10 cellular contexts compared by ENCODE assay signal in genomic region chr17:81388091-81388611, GRCh38. TPM values are rescaled to one million over a fixed set of nuclear protein-coding genes. Genes with fewer than 3 reads are reported as not detected.
DNase-seq lines count a peak whose midpoint lies in the region; ATAC-seq and TF ChIP-seq lines count a peak whose summit lies in the region.
"Had no signal": no experiment of that assay in that cellular context is flagged by ENCODE, and none has a peak within 500 bp of the region (broad histone marks: within the 10 kb centered on the region; RNA-seq: fewer than 3 reads in every experiment).

No MANE protein-coding gene starts in this region.

- H3K36me3 ChIP-seq in IMR-90 (ENCODE audit: control insufficient read depth, insufficient read depth, low read length), result 0 out of 2 replicates have a peak, but pooled peaks cover 1% of the 10 kb centered on the region

- CTCF ChIA-PET in IMR-90 (lab: Yijun Ruan, JAX), result no interaction called here

- 0 out of 2 replicates have a peak overlapping the region, but pooled peaks have one; percentile 78 for H2BK120ac ChIP-seq in IMR-90 (ENCODE audit: low read depth, low read length)

- intact Hi-C loops in IMR-90 (cut with micrococcal nuclease), result no loop called here
- intact Hi-C loops in dendritic cell treated with granulocyte-macrophage colony-stimulating factor and Interleukin-4, amounts not matched to agents 40 ng/mL and 50 ng/mL, for 4 days (cut with micrococcal nuclease), result no loop called here

- H3K27ac ChIP-seq in 22Rv1 (peak overlapping the region; percentile 100), IMR-90 (ENCODE audit: insufficient read depth, low read length) (0 out of 2 replicates have a peak overlapping the region, but pooled peaks have one; percentile 1)

- H4K5ac ChIP-seq in IMR-90 (ENCODE audit: low read depth, low read length), result no peak overlapping the region; the same call in 1 of the 2 replicates

- no peak overlapping the region for H2BK20ac ChIP-seq in IMR-90 (ENCODE audit: low read depth, low read length)

- H3K18ac ChIP-seq in IMR-90 (ENCODE audit: low read depth, low read length), result no peak overlapping the region

- peaks cover 22% of the 10 kb centered on the region for H3K36me3 Mint-ChIP-seq in dendritic cell treated with granulocyte-macrophage colony-stimulating factor and Interleukin-4, amounts not matched to agents 40 ng/mL and 50 ng/mL, for 4 days (ENCODE audit: low read depth)
- no peaks in the 10 kb centered on the region for H3K36me3 Mint-ChIP-seq in naive thymus-derived CD8-positive, alpha-beta T cell

- H3K9me3 Mint-ChIP-seq in dendritic cell treated with granulocyte-macrophage colony-stimulating factor and Interleukin-4, amounts not matched to agents 40 ng/mL and 50 ng/mL, for 4 days, result no peaks in the 10 kb centered on the region
- no peaks in the 10 kb centered on the region for H3K9me3 Mint-ChIP-seq in naive thymus-derived CD8-positive, alpha-beta T cell

- no peak overlapping the region; the same call in 2 of the 3 replicates for H2BK15ac ChIP-seq in IMR-90 (ENCODE audit: low read depth, low read length)

- H3K4ac ChIP-seq in IMR-90 (ENCODE audit: low read depth, low read length), result peak overlapping the region; percentile 64

- no peak overlapping the region for H3K14ac ChIP-seq in IMR-90 (replicated peaks; ENCODE audit: low read depth, low read length)

- no peak overlapping the region; the same call in 1 of the 2 replicates for H2AK5ac ChIP-seq in IMR-90 (ENCODE audit: low read depth, low read length)

- POLR2A ChIA-PET in IMR-90 (lab: Charles Lee; ENCODE audit: unreplicated experiment), result no interaction called here
- POLR2A ChIA-PET in naive thymus-derived CD8-positive, alpha-beta T cell (lab: Charles Lee), result no interaction called here

- no peak overlapping the region for H2AFZ ChIP-seq in IMR-90 (replicated peaks; ENCODE audit: low read length, poor library complexity)

- peak overlapping the region; percentile 77 to 91; a peak in 2 of 4 replicates for H4K8ac ChIP-seq in IMR-90 (ENCODE audit: low read depth in 2 of 2, low read length in 2 of 2)

- H3K9me1 ChIP-seq in IMR-90 (ENCODE audit: insufficient read depth, low read length), result peaks cover 6% of the 10 kb centered on the region; the same call in 1 of the 2 replicates

- no peaks in the 10 kb centered on the region for H3K27me3 ChIP-seq in IMR-90 (ENCODE audit: control insufficient read depth, insufficient read depth, low read length)

- peak overlapping the region; percentile 54 for H3K23ac ChIP-seq in IMR-90 (ENCODE audit: low read depth, low read length)

- no TSS peak for BruUV-seq in IMR-90 (replicated peaks; lab: Mats Ljungman, UMichigan)

- TF ChIP-seq RAD21 in IMR-90 (IDR thresholded peaks at IDR 0.05; ENCODE audit: low read length), result no peak

- no peak overlapping the region for H2BK5ac ChIP-seq in IMR-90 (ENCODE audit: low read depth, low read length, poor library complexity, severe bottlenecking)

- ATAC-seq in IMR-90 (ENCODE audit: low read depth) (no peak), HG02884 (IDR thresholded peaks at IDR 0.05; ENCODE audit: unreplicated experiment) (no peak), GM21529 (IDR thresholded peaks at IDR 0.05; ENCODE audit: unreplicated experiment) (no peak)
- no peak for ATAC-seq in naive thymus-derived CD8-positive, alpha-beta T cell

- no peak for TF ChIP-seq CTCF in 22Rv1 (IDR thresholded peaks at IDR 0.05)
- no peak for TF ChIP-seq CTCF in IMR-90 (conservative IDR thresholded peaks at IDR 0.05; ENCODE audit: low read depth, low read length)

- H3K27ac Mint-ChIP-seq in dendritic cell treated with granulocyte-macrophage colony-stimulating factor and Interleukin-4, amounts not matched to agents 40 ng/mL and 50 ng/mL, for 4 days, result peak overlapping the region; percentile 86
- H3K27ac Mint-ChIP-seq in naive thymus-derived CD8-positive, alpha-beta T cell, result no peak overlapping the region

- no peaks in the 10 kb centered on the region for H3K9me3 ChIP-seq in IMR-90 (ENCODE audit: control insufficient read depth, insufficient read depth, low read length)

- 0 out of 2 replicates have a peak overlapping the region, but pooled peaks have one; percentile 32 for H3K9ac ChIP-seq in IMR-90 (ENCODE audit: low read depth, low read length)

- 82% methylated on average over 5 of the region's 14 CpGs; no CpG with 5 or more reads in 1 of the 2 experiments for WGBS in IMR-90 (ENCODE audit: extremely low coverage in 2 of 2, insufficient read length in 1 of 2), 2 experiments

- peak overlapping the region; percentile 83 for H3K4me3 Mint-ChIP-seq in dendritic cell treated with granulocyte-macrophage colony-stimulating factor and Interleukin-4, amounts not matched to agents 40 ng/mL and 50 ng/mL, for 4 days
- H3K4me3 Mint-ChIP-seq in naive thymus-derived CD8-positive, alpha-beta T cell, result peak overlapping the region in 9 of 10 donors; percentile 33 to 68 (median 59)

- H4K20me1 ChIP-seq in IMR-90 (ENCODE audit: insufficient read depth, low read length), result peaks cover 6% of the 10 kb centered on the region; the same call in 1 of the 2 replicates

- peaks cover 38% of the 10 kb centered on the region for H3K27me3 Mint-ChIP-seq in dendritic cell treated with granulocyte-macrophage colony-stimulating factor and Interleukin-4, amounts not matched to agents 40 ng/mL and 50 ng/mL, for 4 days
- peaks cover 18 to 74% (median 36%) of the 10 kb centered on the region in 5 donors for H3K27me3 Mint-ChIP-seq in naive thymus-derived CD8-positive, alpha-beta T cell

- TF ChIP-seq POLR2A in IMR-90 (IDR thresholded peaks at IDR 0.05; ENCODE audit: low read depth, low read length), result no peak

- peak overlapping the region; percentile 1 for H2AK9ac ChIP-seq in IMR-90 (replicated peaks; ENCODE audit: low read depth, low read length, poor library complexity)

- DNase-seq in IMR-90, result no peak
- no peak for DNase-seq in naive thymus-derived CD8-positive, alpha-beta T cell
- DNase-seq in cerebellum (ENCODE audit: low spot score), result no peak
- no peak for DNase-seq in effector CD8-positive, alpha-beta T cell (lab: John Stamatoyannopoulos, UW)
- DNase-seq: activated CD4-positive, alpha-beta T cell treated with anti-CD3 and anti-CD28 coated beads, Interleukin-2, amount 50 U/mL, for 1 hour; DND-41 had no signal

- no peak overlapping the region; the same call in 1 of the 2 replicates for H3K4me3 ChIP-seq in IMR-90 (ENCODE audit: insufficient read depth, low read depth, low read length)

- H3K4me2 ChIP-seq in IMR-90 (ENCODE audit: low read depth, low read length), result no peak overlapping the region

- peaks cover 19 to 53% of the 10 kb centered on the region in 2 experiments for H3K79me1 ChIP-seq in IMR-90 (ENCODE audit: low read depth in 1 of 2, low read length in 2 of 2)

- H3K4me1 Mint-ChIP-seq in dendritic cell treated with granulocyte-macrophage colony-stimulating factor and Interleukin-4, amounts not matched to agents 40 ng/mL and 50 ng/mL, for 4 days (ENCODE audit: low read depth), result peaks cover 44% of the 10 kb centered on the region
- H3K4me1 Mint-ChIP-seq in naive thymus-derived CD8-positive, alpha-beta T cell, result peaks cover 0 to 9% (median 2%) of the 10 kb centered on the region in 4 donors

- H3K4me1 ChIP-seq in IMR-90 (ENCODE audit: control insufficient read depth, insufficient read depth, low read length), result peaks cover 20% of the 10 kb centered on the region

- in situ Hi-C loops in IMR-90 (cut with MboI; ENCODE audit: low sequenced_read_pairs), result no loop called here

- dilution Hi-C loops in IMR-90 (cut with HindIII; ENCODE audit: low sequenced_read_pairs, unreplicated experiment), result no loop called here

- peak overlapping the region; percentile 55; the same call in 1 of the 2 replicates for H3K56ac ChIP-seq in IMR-90 (ENCODE audit: extremely low read depth, insufficient read depth, low read length)

- H4K91ac ChIP-seq in IMR-90 (ENCODE audit: insufficient read depth, low read depth, low read length), result no peak overlapping the region

TF ChIP-seq in IMR-90, 13 proteins besides CTCF, POLR2A, EP300 and RAD21:
- TF ChIP-seq FOS (IDR thresholded peaks at IDR 0.05; ENCODE audit: low read depth, low read length) (no peak), SMC3 (IDR thresholded peaks at IDR 0.05; ENCODE audit: low read depth, low read length) (no peak), MAZ (IDR thresholded peaks at IDR 0.05; ENCODE audit: borderline replicate concordance, low read depth, low read length) (no peak), ELK1 (IDR thresholded peaks at IDR 0.05; ENCODE audit: borderline replicate concordance, low read depth, low read length) (no peak), RFX5 (IDR thresholded peaks at IDR 0.05; ENCODE audit: low read depth, low read length) (no peak), CHD1 (IDR thresholded peaks at IDR 0.05; ENCODE audit: low read depth, low read length) (no peak), RCOR1 (IDR thresholded peaks at IDR 0.05; ENCODE audit: insufficient replicate concordance, low read length) (no peak), MAFK (IDR thresholded peaks at IDR 0.05; ENCODE audit: low read depth, low read length) (no peak), NFE2L2 (IDR thresholded peaks at IDR 0.05; ENCODE audit: low read depth, low read length) (no peak)

RNA-seq across cellular contexts. Expression of gene BAHCC1, which starts 7.1 kb away (rescaled TPM):
- total RNA-seq in IMR-90 (2012; rRNA removed) (0.36 and 0.83 TPM in 2 replicates), cerebellum (20.5 TPM)
- 7.8 and 8.1 TPM in 2 replicates for polyA plus RNA-seq in IMR-90 (2012; rRNA removed)
- polyA plus RNA-seq in IMR-90 (2012; cell fraction: cytosol; rRNA removed), result 4.4 and 5.5 TPM in 2 replicates
- 24.1 and 56.3 TPM in 2 replicates for polyA plus RNA-seq in IMR-90 (2012; cell fraction: nucleus; rRNA removed; ENCODE audit: low replicate concordance)
- total RNA-seq in naive thymus-derived CD8-positive, alpha-beta T cell, result not detected
- not detected for polyA plus RNA-seq in naive thymus-derived CD8-positive, alpha-beta T cell

Comparison
In these comparisons a context has a peak if more than half of its experiments do, and no peak if none do; other contexts are left out.
1. RNA of gene BAHCC1, which starts 7.1 kb away (total RNA-seq): 20.5 TPM in cerebellum (single experiment); 0.36 to 0.83 TPM in IMR-90 and not detected in naive thymus-derived CD8-positive, alpha-beta T cell; every median in the first group is over 10 times any median in the second.